Comparison of ENCODE assay signal across 15 cellular contexts in genomic region chr1:20899154-20899972, GRCh38.
"Had no signal": no experiment of that assay in that cellular context is flagged by ENCODE, and none has a peak within 500 bp of the region (broad histone marks: within the 10 kb centered on the region; RNA-seq: fewer than 3 reads in every experiment).

No MANE protein-coding gene starts in this region.

- H3K27ac Mint-ChIP-seq: naive B cell had no signal

- DNase-seq: cortex of kidney; dorsolateral prefrontal cortex; effector CD8-positive, alpha-beta T cell; heart right ventricle; hypothalamus; kidney glomerular epithelial cell; mammary epithelial cell; naive B cell; sigmoid colon; small intestine; stimulated activated CD4-positive, alpha-beta T cell treated with anti-CD3 and anti-CD28 coated beads, Interleukin-2, amount 100 ng/mL, for 48 hours; stimulated activated naive CD4-positive, alpha-beta T cell treated with Interleukin-2 at 50 U/mL for 16 hours; trophoblast cell had no signal

- H3K27me3 ChIP-seq: dorsolateral prefrontal cortex, heart right ventricle, neutrophil, right atrium auricular region, sigmoid colon had no signal

- H3K9me3 Mint-ChIP-seq: naive B cell had no signal

- H3K4me1 ChIP-seq: heart right ventricle, right atrium auricular region had no signal

- H3K27me3 Mint-ChIP-seq: naive B cell had no signal

- H3K27ac ChIP-seq: dorsolateral prefrontal cortex, heart right ventricle, neutrophil, right atrium auricular region, sigmoid colon had no signal

- H3K4me3 ChIP-seq: dorsolateral prefrontal cortex, heart right ventricle, right atrium auricular region, sigmoid colon had no signal

- H3K4me1 Mint-ChIP-seq: naive B cell had no signal

- H3K4me3 Mint-ChIP-seq: naive B cell had no signal

- H3K9me3 ChIP-seq: heart right ventricle, neutrophil, right atrium auricular region, sigmoid colon had no signal
